28 cellular contexts compared by ENCODE assay signal in genomic region chr10:86504510-86504909, GRCh38.
"Had no signal": no experiment of that assay in that cellular context is flagged by ENCODE, and none has a peak within 500 bp of the region (broad histone marks: within the 10 kb centered on the region; RNA-seq: fewer than 3 reads in every experiment).

No MANE protein-coding gene starts in this region.

- H3K4me1 Mint-ChIP-seq: mesothelial cell of epicardium, neural progenitor cell had no signal

- H3K27me3 Mint-ChIP-seq: memory B cell; naive thymus-derived CD4-positive, alpha-beta T cell; progenitor cell of endocrine pancreas had no signal

- H3K4me3 Mint-ChIP-seq: memory B cell, mesothelial cell of epicardium, nephron, neural progenitor cell had no signal

- H3K9me3 Mint-ChIP-seq: memory B cell; mesothelial cell of epicardium; naive thymus-derived CD4-positive, alpha-beta T cell; nephron; neural progenitor cell had no signal

- H3K4me2 ChIP-seq: hepatocyte, neural progenitor cell had no signal

- H3K27me3 ChIP-seq: esophagus muscularis mucosa, foreskin keratinocyte, gastroesophageal sphincter, heart left ventricle, hepatocyte, neural progenitor cell, right lobe of liver, tibial nerve, upper lobe of right lung, uterus had no signal

- DNase-seq: dermis blood vessel endothelial cell; effector memory CD4-positive, alpha-beta T cell; foreskin keratinocyte; heart left ventricle; kidney; naive thymus-derived CD4-positive, alpha-beta T cell; right lobe of liver; small intestine; stimulated activated CD4-positive, alpha-beta T cell treated with anti-CD3 and anti-CD28 coated beads, Interleukin-15, amount 100 ng/mL, for 24 hours; stimulated activated CD4-positive, alpha-beta T cell treated with anti-CD3 and anti-CD28 coated beads, Interleukin-2, amount 100 ng/mL, for 48 hours; stimulated activated naive CD4-positive, alpha-beta T cell; substantia nigra; upper lobe of right lung; uterus had no signal

- H3K9me3 ChIP-seq: esophagus muscularis mucosa, gastroesophageal sphincter, heart left ventricle, right lobe of liver, thoracic aorta, tibial nerve, upper lobe of right lung, uterus had no signal

- H3K36me3 ChIP-seq: uterus had no signal

- H3K4me1 ChIP-seq: foreskin keratinocyte, neural progenitor cell, uterus had no signal

- H3K27ac ChIP-seq: coronary artery, esophagus muscularis mucosa, foreskin keratinocyte, gastroesophageal sphincter, heart left ventricle, hepatocyte, neural progenitor cell, parathyroid adenoma, right lobe of liver, thoracic aorta, tibial nerve, upper lobe of right lung, uterus had no signal

- H2AFZ ChIP-seq: hepatocyte, neural progenitor cell, parathyroid adenoma had no signal

- ATAC-seq: foreskin keratinocyte; gastroesophageal sphincter; heart left ventricle; left lobe of liver; naive thymus-derived CD4-positive, alpha-beta T cell; right lobe of liver; upper lobe of right lung had no signal

- H3K27ac Mint-ChIP-seq: memory B cell, mesothelial cell of epicardium, nephron, neural progenitor cell, progenitor cell of endocrine pancreas had no signal

- H3K4me3 ChIP-seq: coronary artery, esophagus muscularis mucosa, gastroesophageal sphincter, heart left ventricle, hepatocyte, lung, neural progenitor cell, right lobe of liver, thoracic aorta, tibial nerve, upper lobe of right lung, uterus had no signal

- H3K9ac ChIP-seq: neural progenitor cell, parathyroid adenoma had no signal
